13 cellular contexts compared by ENCODE assay signal in genomic region chr11:91081440-91082088, GRCh38.
DNase-seq lines count a peak whose midpoint lies in the region; ATAC-seq, FAIRE-seq and TF ChIP-seq lines count a peak whose summit lies in the region.
"Had no signal": no experiment of that assay in that cellular context is flagged by ENCODE, and none has a peak within 500 bp of the region (broad histone marks: within the 10 kb centered on the region; RNA-seq: fewer than 3 reads in every experiment).

No MANE protein-coding gene starts in this region.

- no peaks in the 10 kb centered on the region for H3K36me3 ChIP-seq in trophoblast cell (ENCODE audit: control insufficient read depth in 1 of 2, insufficient read depth in 2 of 2, low read length in 2 of 2)
- H3K36me3 ChIP-seq: ovary had no signal

- no peak overlapping the region for H4K8ac ChIP-seq in trophoblast cell (ENCODE audit: low read depth, low read length)

- no peak for TF ChIP-seq CTCF in RWPE1 (conservative IDR thresholded peaks at IDR 0.05; ENCODE audit: low read depth)

- no peak overlapping the region for H3K18ac ChIP-seq in trophoblast cell (ENCODE audit: low read length)

- POLR2A ChIA-PET in RWPE1 (lab: Yijun Ruan, JAX; ENCODE audit: low non-redundant PET), result no interaction called here

- no peak overlapping the region for H3K4me3 ChIP-seq in trophoblast cell (ENCODE audit: low read depth, low read length)
- H3K4me3 ChIP-seq: ovary had no signal

- no peak overlapping the region for H3K27ac Mint-ChIP-seq in activated T-helper 17 cell treated with anti-CD3 and anti-CD28 coated beads, Interleukin-2, amount 50 U/mL, for 72 hours

- H3K4me2 ChIP-seq in trophoblast cell (ENCODE audit: low read length), result no peak overlapping the region

- no peaks in the 10 kb centered on the region for H3K27me3 Mint-ChIP-seq in activated T-helper 17 cell treated with anti-CD3 and anti-CD28 coated beads, Interleukin-2, amount 50 U/mL, for 72 hours

- H3K9ac ChIP-seq in trophoblast cell (ENCODE audit: low read length), result no peak overlapping the region

- H3K27me3 ChIP-seq in trophoblast cell (ENCODE audit: insufficient read depth, low read length), result no peaks in the 10 kb centered on the region
- H3K27me3 ChIP-seq: ovary had no signal

- ATAC-seq in GM21423 (IDR thresholded peaks at IDR 0.05; ENCODE audit: unreplicated experiment), result no peak
- no peak for ATAC-seq in activated T-helper 17 cell treated with anti-CD3 and anti-CD28 coated beads, Interleukin-2, amount 50 U/mL, for 72 hours (replicated peaks)
- no peak for ATAC-seq in GM21529 (IDR thresholded peaks at IDR 0.05; ENCODE audit: unreplicated experiment)

- H2BK120ac ChIP-seq in trophoblast cell (ENCODE audit: insufficient read depth, low read length, poor library complexity), result no peak overlapping the region

- peak; percentile 71 for FAIRE-seq in HTR-8/SVneo (lab: Jason Lieb, UNC)

- H3K4me1 Mint-ChIP-seq in activated T-helper 17 cell treated with anti-CD3 and anti-CD28 coated beads, Interleukin-2, amount 50 U/mL, for 72 hours, result no peaks in the 10 kb centered on the region

- H2BK5ac ChIP-seq in trophoblast cell (ENCODE audit: low read depth, low read length, poor library complexity), result no peak overlapping the region

- no peak overlapping the region for H4K91ac ChIP-seq in trophoblast cell (ENCODE audit: low read depth, low read length)

- H3K9me3 Mint-ChIP-seq in activated T-helper 17 cell treated with anti-CD3 and anti-CD28 coated beads, Interleukin-2, amount 50 U/mL, for 72 hours, result peaks cover 22% of the 10 kb centered on the region

- H3K23ac ChIP-seq in trophoblast cell (ENCODE audit: low read length), result no peak overlapping the region

- H4K12ac ChIP-seq in trophoblast cell (ENCODE audit: low read depth, low read length), result no peak overlapping the region

- no peaks in the 10 kb centered on the region for H3K9me3 ChIP-seq in trophoblast cell (ENCODE audit: insufficient read depth, low read depth, low read length)
- H3K9me3 ChIP-seq: ovary had no signal

- no peaks in the 10 kb centered on the region for H3K79me2 ChIP-seq in trophoblast cell (ENCODE audit: control insufficient read depth, insufficient read depth, low read length, poor library complexity)

- WGBS in trophoblast cell (ENCODE audit: extremely low coverage, insufficient coverage, insufficient read length), result no CpG with 5 or more reads among the region's 4 CpGs

- no peak overlapping the region for H2BK12ac ChIP-seq in trophoblast cell (ENCODE audit: low read length)

- H3K27ac ChIP-seq in RWPE1, result no peak overlapping the region
- no peak overlapping the region for H3K27ac ChIP-seq in trophoblast cell (ENCODE audit: low read depth, low read length)
- H3K27ac ChIP-seq: ovary had no signal

- CTCF ChIA-PET in RWPE1 (lab: Yijun Ruan, JAX), result interaction anchor here (0.6 kb wide), 1 partner anchor 381 kb away, joined by 6 read pairs; no protein-coding TSS in a partner anchor

- H2AK5ac ChIP-seq in trophoblast cell (ENCODE audit: low read length), result no peak overlapping the region

- DNase-seq in HTR-8/SVneo (ENCODE audit: insufficient read length, low spot score) (peak; percentile 27), RWPE1 (ENCODE audit: low spot score) (peak; percentile 59), fibroblast of the conjunctiva (ENCODE audit: low read depth) (peak; percentile 61), trophoblast cell (peak; percentile 30 to 36), NCI-H2081 treated with DMSO at 0.1 percent for 48 hours (lab: John Stamatoyannopoulos, UW) (no peak)
- DNase-seq: cortex of kidney, DMS153, H7, NCI-H187 treated with DMSO at 0.1 percent for 48 hours, ovary had no signal

- no peaks in the 10 kb centered on the region for H3K4me1 ChIP-seq in trophoblast cell (ENCODE audit: control insufficient read depth in 1 of 2, insufficient read depth in 2 of 2, low read length in 2 of 2)

- no peak overlapping the region for H2AFZ ChIP-seq in trophoblast cell (ENCODE audit: insufficient read depth, low read length, poor library complexity)

- H3K4ac ChIP-seq in trophoblast cell (ENCODE audit: low read depth, low read length), result no peak overlapping the region

- H3K4me3 Mint-ChIP-seq in activated T-helper 17 cell treated with anti-CD3 and anti-CD28 coated beads, Interleukin-2, amount 50 U/mL, for 72 hours, result no peak overlapping the region

- no peak overlapping the region for H3K14ac ChIP-seq in trophoblast cell (ENCODE audit: low read length)

- H3K79me1 ChIP-seq in trophoblast cell (ENCODE audit: low read length), result no peaks in the 10 kb centered on the region

- no peaks in the 10 kb centered on the region for H3K36me3 Mint-ChIP-seq in activated T-helper 17 cell treated with anti-CD3 and anti-CD28 coated beads, Interleukin-2, amount 50 U/mL, for 72 hours (ENCODE audit: low read depth)
